Comparison of ENCODE assay signal across 1 cellular context in genomic region chr4:152935661-152936445, GRCh38.
TF ChIP-seq lines count a peak whose summit lies in the region.

A gene with protein sequence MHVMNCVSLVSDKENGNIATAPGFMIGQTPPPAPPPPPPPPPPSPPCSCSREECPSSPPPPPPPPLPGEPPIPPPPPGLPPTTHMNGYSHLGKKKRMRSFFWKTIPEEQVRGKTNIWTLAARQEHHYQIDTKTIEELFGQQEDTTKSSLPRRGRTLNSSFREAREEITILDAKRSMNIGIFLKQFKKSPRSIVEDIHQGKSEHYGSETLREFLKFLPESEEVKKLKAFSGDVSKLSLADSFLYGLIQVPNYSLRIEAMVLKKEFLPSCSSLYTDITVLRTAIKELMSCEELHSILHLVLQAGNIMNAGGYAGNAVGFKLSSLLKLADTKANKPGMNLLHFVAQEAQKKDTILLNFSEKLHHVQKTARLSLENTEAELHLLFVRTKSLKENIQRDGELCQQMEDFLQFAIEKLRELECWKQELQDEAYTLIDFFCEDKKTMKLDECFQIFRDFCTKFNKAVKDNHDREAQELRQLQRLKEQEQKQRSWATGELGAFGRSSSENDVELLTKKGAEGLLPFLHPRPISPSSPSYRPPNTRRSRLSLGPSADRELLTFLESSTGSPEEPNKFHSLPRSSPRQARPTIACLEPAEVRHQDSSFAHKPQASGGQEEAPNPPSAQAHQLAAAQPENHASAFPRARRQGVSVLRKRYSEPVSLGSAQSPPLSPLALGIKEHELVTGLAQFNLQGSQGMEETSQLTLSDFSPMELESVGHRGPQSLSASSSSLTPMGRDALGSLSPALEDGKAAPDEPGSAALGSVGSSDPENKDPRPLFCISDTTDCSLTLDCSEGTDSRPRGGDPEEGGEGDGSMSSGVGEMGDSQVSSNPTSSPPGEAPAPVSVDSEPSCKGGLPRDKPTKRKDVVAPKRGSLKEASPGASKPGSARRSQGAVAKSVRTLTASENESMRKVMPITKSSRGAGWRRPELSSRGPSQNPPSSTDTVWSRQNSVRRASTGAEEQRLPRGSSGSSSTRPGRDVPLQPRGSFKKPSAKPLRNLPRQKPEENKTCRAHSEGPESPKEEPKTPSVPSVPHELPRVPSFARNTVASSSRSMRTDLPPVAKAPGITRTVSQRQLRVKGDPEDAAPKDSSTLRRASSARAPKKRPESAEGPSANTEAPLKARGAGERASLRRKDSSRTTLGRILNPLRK (plus strand): TSS chr4:152936323. CDS start chr4:152943058, 6,735 bp downstream.

TF ChIP-seq in K562, 482 proteins besides CTCF, POLR2A, EP300 and RAD21 (continued from another document and continues in another):
- TF ChIP-seq, protein P1, sequence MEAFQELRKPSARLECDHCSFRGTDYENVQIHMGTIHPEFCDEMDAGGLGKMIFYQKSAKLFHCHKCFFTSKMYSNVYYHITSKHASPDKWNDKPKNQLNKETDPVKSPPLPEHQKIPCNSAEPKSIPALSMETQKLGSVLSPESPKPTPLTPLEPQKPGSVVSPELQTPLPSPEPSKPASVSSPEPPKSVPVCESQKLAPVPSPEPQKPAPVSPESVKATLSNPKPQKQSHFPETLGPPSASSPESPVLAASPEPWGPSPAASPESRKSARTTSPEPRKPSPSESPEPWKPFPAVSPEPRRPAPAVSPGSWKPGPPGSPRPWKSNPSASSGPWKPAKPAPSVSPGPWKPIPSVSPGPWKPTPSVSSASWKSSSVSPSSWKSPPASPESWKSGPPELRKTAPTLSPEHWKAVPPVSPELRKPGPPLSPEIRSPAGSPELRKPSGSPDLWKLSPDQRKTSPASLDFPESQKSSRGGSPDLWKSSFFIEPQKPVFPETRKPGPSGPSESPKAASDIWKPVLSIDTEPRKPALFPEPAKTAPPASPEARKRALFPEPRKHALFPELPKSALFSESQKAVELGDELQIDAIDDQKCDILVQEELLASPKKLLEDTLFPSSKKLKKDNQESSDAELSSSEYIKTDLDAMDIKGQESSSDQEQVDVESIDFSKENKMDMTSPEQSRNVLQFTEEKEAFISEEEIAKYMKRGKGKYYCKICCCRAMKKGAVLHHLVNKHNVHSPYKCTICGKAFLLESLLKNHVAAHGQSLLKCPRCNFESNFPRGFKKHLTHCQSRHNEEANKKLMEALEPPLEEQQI (IDR thresholded peaks at IDR 0.05) = no peak
- TF ChIP-seq DLX4 (CRISPR knock-in tag; IDR thresholded peaks at IDR 0.05) (no peak), ZSCAN29 (IDR thresholded peaks at IDR 0.05) (peak; percentile 57; the same call in 1 of the 2 replicates), THAP12 (CRISPR knock-in tag; IDR thresholded peaks at IDR 0.05) (no peak), POLR2AphosphoS2 (IDR thresholded peaks at IDR 0.05; ENCODE audit: low read length) (no peak), ZBTB1 (CRISPR knock-in tag; IDR thresholded peaks at IDR 0.05; ENCODE audit: borderline replicate concordance, low read depth) (peak; percentile 44; the same call in 1 of the 2 replicates), GMEB1 (CRISPR knock-in tag; IDR thresholded peaks at IDR 0.05) (no peak), ZBTB7A (IDR thresholded peaks at IDR 0.05; ENCODE audit: borderline replicate concordance, control insufficient read depth, low read depth, low read length) (peak; percentile 19; the same call in 1 of the 2 replicates), HMGN3 (IDR thresholded peaks at IDR 0.05; ENCODE audit: borderline replicate concordance, extremely low read depth, insufficient read length, low read depth, low read length) (peak; percentile 16), SP1 (CRISPR knock-in tag; IDR thresholded peaks at IDR 0.05) (peak; percentile 28; the same call in 1 of the 2 replicates), RBFOX2 (IDR thresholded peaks at IDR 0.05; ENCODE audit: low read depth, low read length) (peak; percentile 40), RAD51 (IDR thresholded peaks at IDR 0.05; ENCODE audit: borderline replicate concordance, low read depth) (no peak), ZNF445 (CRISPR knock-in tag; IDR thresholded peaks at IDR 0.05; ENCODE audit: low read depth) (no peak), L3MBTL2 (IDR thresholded peaks at IDR 0.05) (no peak)
- TF ChIP-seq, protein P2, sequence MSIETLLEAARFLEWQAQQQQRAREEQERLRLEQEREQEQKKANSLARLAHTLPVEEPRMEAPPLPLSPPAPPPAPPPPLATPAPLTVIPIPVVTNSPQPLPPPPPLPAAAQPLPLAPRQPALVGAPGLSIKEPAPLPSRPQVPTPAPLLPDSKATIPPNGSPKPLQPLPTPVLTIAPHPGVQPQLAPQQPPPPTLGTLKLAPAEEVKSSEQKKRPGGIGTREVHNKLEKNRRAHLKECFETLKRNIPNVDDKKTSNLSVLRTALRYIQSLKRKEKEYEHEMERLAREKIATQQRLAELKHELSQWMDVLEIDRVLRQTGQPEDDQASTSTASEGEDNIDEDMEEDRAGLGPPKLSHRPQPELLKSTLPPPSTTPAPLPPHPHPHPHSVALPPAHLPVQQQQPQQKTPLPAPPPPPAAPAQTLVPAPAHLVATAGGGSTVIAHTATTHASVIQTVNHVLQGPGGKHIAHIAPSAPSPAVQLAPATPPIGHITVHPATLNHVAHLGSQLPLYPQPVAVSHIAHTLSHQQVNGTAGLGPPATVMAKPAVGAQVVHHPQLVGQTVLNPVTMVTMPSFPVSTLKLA (conservative IDR thresholded peaks at IDR 0.05) = no peak
- TF ChIP-seq, protein P3, sequence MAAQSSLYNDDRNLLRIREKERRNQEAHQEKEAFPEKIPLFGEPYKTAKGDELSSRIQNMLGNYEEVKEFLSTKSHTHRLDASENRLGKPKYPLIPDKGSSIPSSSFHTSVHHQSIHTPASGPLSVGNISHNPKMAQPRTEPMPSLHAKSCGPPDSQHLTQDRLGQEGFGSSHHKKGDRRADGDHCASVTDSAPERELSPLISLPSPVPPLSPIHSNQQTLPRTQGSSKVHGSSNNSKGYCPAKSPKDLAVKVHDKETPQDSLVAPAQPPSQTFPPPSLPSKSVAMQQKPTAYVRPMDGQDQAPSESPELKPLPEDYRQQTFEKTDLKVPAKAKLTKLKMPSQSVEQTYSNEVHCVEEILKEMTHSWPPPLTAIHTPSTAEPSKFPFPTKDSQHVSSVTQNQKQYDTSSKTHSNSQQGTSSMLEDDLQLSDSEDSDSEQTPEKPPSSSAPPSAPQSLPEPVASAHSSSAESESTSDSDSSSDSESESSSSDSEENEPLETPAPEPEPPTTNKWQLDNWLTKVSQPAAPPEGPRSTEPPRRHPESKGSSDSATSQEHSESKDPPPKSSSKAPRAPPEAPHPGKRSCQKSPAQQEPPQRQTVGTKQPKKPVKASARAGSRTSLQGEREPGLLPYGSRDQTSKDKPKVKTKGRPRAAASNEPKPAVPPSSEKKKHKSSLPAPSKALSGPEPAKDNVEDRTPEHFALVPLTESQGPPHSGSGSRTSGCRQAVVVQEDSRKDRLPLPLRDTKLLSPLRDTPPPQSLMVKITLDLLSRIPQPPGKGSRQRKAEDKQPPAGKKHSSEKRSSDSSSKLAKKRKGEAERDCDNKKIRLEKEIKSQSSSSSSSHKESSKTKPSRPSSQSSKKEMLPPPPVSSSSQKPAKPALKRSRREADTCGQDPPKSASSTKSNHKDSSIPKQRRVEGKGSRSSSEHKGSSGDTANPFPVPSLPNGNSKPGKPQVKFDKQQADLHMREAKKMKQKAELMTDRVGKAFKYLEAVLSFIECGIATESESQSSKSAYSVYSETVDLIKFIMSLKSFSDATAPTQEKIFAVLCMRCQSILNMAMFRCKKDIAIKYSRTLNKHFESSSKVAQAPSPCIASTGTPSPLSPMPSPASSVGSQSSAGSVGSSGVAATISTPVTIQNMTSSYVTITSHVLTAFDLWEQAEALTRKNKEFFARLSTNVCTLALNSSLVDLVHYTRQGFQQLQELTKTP (IDR thresholded peaks at IDR 0.05; ENCODE audit: low read depth in 1 of 2, partially characterized antibody in 2 of 2) = no peak
- TF ChIP-seq, protein P4, sequence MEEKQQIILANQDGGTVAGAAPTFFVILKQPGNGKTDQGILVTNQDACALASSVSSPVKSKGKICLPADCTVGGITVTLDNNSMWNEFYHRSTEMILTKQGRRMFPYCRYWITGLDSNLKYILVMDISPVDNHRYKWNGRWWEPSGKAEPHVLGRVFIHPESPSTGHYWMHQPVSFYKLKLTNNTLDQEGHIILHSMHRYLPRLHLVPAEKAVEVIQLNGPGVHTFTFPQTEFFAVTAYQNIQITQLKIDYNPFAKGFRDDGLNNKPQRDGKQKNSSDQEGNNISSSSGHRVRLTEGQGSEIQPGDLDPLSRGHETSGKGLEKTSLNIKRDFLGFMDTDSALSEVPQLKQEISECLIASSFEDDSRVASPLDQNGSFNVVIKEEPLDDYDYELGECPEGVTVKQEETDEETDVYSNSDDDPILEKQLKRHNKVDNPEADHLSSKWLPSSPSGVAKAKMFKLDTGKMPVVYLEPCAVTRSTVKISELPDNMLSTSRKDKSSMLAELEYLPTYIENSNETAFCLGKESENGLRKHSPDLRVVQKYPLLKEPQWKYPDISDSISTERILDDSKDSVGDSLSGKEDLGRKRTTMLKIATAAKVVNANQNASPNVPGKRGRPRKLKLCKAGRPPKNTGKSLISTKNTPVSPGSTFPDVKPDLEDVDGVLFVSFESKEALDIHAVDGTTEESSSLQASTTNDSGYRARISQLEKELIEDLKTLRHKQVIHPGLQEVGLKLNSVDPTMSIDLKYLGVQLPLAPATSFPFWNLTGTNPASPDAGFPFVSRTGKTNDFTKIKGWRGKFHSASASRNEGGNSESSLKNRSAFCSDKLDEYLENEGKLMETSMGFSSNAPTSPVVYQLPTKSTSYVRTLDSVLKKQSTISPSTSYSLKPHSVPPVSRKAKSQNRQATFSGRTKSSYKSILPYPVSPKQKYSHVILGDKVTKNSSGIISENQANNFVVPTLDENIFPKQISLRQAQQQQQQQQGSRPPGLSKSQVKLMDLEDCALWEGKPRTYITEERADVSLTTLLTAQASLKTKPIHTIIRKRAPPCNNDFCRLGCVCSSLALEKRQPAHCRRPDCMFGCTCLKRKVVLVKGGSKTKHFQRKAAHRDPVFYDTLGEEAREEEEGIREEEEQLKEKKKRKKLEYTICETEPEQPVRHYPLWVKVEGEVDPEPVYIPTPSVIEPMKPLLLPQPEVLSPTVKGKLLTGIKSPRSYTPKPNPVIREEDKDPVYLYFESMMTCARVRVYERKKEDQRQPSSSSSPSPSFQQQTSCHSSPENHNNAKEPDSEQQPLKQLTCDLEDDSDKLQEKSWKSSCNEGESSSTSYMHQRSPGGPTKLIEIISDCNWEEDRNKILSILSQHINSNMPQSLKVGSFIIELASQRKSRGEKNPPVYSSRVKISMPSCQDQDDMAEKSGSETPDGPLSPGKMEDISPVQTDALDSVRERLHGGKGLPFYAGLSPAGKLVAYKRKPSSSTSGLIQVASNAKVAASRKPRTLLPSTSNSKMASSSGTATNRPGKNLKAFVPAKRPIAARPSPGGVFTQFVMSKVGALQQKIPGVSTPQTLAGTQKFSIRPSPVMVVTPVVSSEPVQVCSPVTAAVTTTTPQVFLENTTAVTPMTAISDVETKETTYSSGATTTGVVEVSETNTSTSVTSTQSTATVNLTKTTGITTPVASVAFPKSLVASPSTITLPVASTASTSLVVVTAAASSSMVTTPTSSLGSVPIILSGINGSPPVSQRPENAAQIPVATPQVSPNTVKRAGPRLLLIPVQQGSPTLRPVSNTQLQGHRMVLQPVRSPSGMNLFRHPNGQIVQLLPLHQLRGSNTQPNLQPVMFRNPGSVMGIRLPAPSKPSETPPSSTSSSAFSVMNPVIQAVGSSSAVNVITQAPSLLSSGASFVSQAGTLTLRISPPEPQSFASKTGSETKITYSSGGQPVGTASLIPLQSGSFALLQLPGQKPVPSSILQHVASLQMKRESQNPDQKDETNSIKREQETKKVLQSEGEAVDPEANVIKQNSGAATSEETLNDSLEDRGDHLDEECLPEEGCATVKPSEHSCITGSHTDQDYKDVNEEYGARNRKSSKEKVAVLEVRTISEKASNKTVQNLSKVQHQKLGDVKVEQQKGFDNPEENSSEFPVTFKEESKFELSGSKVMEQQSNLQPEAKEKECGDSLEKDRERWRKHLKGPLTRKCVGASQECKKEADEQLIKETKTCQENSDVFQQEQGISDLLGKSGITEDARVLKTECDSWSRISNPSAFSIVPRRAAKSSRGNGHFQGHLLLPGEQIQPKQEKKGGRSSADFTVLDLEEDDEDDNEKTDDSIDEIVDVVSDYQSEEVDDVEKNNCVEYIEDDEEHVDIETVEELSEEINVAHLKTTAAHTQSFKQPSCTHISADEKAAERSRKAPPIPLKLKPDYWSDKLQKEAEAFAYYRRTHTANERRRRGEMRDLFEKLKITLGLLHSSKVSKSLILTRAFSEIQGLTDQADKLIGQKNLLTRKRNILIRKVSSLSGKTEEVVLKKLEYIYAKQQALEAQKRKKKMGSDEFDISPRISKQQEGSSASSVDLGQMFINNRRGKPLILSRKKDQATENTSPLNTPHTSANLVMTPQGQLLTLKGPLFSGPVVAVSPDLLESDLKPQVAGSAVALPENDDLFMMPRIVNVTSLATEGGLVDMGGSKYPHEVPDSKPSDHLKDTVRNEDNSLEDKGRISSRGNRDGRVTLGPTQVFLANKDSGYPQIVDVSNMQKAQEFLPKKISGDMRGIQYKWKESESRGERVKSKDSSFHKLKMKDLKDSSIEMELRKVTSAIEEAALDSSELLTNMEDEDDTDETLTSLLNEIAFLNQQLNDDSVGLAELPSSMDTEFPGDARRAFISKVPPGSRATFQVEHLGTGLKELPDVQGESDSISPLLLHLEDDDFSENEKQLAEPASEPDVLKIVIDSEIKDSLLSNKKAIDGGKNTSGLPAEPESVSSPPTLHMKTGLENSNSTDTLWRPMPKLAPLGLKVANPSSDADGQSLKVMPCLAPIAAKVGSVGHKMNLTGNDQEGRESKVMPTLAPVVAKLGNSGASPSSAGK (IDR thresholded peaks at IDR 0.05) = no peak
